In the genomic region with DNA sequence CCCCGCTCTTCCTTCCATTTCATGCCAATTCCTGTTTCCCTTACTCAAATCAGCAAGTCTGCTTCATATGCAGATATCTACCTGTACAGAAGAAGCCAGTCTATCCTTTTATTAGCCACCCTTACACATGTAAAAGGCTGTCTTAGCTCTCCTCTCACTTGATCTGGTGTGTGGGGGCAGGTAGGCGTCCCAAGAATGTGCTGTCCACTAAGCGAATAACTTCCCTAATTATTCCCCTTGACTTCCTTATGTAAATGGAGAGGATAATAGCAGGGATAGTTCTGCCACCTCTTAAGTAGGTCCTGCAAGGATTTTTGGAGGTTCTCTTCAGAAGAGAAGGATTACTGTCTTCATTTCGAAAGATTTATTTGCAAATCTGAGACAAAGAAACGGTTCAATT, we compare ENCODE assay signal across 2 cellular contexts.
A peak's percentile ranks its signal among the peaks of the same experiment; 100 is the strongest.
TF ChIP-seq lines count a peak whose summit lies in the region.

No MANE protein-coding gene starts in this region.

TF ChIP-seq in GM23338, 12 proteins besides CTCF, POLR2A, EP300 and RAD21:
- no peak for TF ChIP-seq EZH2 (IDR thresholded peaks at IDR 0.05; ENCODE audit: low read depth, unreplicated experiment)
- TF ChIP-seq JUNB (IDR thresholded peaks at IDR 0.05; ENCODE audit: unreplicated experiment) = no peak
- no peak for TF ChIP-seq ZNF331 (CRISPR knock-in tag; IDR thresholded peaks at IDR 0.05; ENCODE audit: low read depth)
- no peak for TF ChIP-seq POLR2AphosphoS5 (IDR thresholded peaks at IDR 0.05; ENCODE audit: low read depth)
- TF ChIP-seq ZNF114 (CRISPR knock-in tag; IDR thresholded peaks at IDR 0.05) = no peak
- TF ChIP-seq, protein P1, sequence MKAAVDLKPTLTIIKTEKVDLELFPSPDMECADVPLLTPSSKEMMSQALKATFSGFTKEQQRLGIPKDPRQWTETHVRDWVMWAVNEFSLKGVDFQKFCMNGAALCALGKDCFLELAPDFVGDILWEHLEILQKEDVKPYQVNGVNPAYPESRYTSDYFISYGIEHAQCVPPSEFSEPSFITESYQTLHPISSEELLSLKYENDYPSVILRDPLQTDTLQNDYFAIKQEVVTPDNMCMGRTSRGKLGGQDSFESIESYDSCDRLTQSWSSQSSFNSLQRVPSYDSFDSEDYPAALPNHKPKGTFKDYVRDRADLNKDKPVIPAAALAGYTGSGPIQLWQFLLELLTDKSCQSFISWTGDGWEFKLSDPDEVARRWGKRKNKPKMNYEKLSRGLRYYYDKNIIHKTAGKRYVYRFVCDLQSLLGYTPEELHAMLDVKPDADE (IDR thresholded peaks at IDR 0.05) = no peak
- no peak for TF ChIP-seq STAT1 (IDR thresholded peaks at IDR 0.05; ENCODE audit: unreplicated experiment)
- TF ChIP-seq, protein P2, sequence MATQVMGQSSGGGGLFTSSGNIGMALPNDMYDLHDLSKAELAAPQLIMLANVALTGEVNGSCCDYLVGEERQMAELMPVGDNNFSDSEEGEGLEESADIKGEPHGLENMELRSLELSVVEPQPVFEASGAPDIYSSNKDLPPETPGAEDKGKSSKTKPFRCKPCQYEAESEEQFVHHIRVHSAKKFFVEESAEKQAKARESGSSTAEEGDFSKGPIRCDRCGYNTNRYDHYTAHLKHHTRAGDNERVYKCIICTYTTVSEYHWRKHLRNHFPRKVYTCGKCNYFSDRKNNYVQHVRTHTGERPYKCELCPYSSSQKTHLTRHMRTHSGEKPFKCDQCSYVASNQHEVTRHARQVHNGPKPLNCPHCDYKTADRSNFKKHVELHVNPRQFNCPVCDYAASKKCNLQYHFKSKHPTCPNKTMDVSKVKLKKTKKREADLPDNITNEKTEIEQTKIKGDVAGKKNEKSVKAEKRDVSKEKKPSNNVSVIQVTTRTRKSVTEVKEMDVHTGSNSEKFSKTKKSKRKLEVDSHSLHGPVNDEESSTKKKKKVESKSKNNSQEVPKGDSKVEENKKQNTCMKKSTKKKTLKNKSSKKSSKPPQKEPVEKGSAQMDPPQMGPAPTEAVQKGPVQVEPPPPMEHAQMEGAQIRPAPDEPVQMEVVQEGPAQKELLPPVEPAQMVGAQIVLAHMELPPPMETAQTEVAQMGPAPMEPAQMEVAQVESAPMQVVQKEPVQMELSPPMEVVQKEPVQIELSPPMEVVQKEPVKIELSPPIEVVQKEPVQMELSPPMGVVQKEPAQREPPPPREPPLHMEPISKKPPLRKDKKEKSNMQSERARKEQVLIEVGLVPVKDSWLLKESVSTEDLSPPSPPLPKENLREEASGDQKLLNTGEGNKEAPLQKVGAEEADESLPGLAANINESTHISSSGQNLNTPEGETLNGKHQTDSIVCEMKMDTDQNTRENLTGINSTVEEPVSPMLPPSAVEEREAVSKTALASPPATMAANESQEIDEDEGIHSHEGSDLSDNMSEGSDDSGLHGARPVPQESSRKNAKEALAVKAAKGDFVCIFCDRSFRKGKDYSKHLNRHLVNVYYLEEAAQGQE (IDR thresholded peaks at IDR 0.05; ENCODE audit: unreplicated experiment) = no peak
- TF ChIP-seq, protein P3, sequence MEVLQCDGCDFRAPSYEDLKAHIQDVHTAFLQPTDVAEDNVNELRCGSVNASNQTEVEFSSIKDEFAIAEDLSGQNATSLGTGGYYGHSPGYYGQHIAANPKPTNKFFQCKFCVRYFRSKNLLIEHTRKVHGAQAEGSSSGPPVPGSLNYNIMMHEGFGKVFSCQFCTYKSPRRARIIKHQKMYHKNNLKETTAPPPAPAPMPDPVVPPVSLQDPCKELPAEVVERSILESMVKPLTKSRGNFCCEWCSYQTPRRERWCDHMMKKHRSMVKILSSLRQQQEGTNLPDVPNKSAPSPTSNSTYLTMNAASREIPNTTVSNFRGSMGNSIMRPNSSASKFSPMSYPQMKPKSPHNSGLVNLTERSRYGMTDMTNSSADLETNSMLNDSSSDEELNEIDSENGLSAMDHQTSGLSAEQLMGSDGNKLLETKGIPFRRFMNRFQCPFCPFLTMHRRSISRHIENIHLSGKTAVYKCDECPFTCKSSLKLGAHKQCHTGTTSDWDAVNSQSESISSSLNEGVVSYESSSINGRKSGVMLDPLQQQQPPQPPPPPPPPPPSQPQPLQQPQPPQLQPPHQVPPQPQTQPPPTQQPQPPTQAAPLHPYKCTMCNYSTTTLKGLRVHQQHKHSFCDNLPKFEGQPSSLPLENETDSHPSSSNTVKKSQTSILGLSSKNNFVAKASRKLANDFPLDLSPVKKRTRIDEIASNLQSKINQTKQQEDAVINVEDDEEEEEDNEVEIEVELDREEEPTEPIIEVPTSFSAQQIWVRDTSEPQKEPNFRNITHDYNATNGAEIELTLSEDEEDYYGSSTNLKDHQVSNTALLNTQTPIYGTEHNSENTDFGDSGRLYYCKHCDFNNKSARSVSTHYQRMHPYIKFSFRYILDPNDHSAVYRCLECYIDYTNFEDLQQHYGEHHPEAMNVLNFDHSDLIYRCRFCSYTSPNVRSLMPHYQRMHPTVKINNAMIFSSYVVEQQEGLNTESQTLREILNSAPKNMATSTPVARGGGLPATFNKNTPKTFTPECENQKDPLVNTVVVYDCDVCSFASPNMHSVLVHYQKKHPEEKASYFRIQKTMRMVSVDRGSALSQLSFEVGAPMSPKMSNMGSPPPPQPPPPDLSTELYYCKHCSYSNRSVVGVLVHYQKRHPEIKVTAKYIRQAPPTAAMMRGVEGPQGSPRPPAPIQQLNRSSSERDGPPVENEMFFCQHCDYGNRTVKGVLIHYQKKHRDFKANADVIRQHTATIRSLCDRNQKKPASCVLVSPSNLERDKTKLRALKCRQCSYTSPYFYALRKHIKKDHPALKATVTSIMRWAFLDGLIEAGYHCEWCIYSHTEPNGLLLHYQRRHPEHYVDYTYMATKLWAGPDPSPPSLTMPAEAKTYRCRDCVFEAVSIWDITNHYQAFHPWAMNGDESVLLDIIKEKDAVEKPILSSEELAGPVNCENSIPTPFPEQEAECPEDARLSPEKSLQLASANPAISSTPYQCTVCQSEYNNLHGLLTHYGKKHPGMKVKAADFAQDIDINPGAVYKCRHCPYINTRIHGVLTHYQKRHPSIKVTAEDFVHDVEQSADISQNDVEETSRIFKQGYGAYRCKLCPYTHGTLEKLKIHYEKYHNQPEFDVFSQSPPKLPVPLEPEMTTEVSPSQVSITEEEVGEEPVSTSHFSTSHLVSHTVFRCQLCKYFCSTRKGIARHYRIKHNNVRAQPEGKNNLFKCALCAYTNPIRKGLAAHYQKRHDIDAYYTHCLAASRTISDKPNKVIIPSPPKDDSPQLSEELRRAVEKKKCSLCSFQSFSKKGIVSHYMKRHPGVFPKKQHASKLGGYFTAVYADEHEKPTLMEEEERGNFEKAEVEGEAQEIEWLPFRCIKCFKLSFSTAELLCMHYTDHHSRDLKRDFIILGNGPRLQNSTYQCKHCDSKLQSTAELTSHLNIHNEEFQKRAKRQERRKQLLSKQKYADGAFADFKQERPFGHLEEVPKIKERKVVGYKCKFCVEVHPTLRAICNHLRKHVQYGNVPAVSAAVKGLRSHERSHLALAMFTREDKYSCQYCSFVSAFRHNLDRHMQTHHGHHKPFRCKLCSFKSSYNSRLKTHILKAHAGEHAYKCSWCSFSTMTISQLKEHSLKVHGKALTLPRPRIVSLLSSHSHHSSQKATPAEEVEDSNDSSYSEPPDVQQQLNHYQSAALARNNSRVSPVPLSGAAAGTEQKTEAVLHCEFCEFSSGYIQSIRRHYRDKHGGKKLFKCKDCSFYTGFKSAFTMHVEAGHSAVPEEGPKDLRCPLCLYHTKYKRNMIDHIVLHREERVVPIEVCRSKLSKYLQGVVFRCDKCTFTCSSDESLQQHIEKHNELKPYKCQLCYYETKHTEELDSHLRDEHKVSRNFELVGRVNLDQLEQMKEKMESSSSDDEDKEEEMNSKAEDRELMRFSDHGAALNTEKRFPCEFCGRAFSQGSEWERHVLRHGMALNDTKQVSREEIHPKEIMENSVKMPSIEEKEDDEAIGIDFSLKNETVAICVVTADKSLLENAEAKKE (CRISPR knock-in tag; IDR thresholded peaks at IDR 0.05) = no peak
- no peak for TF ChIP-seq EZH2phosphoT487 (IDR thresholded peaks at IDR 0.05; ENCODE audit: unreplicated experiment)

TF ChIP-seq in H1, 55 proteins besides CTCF, POLR2A, EP300 and RAD21:
- TF ChIP-seq TEAD4 (IDR thresholded peaks at IDR 0.05; ENCODE audit: low read depth, low read length) = 0 out of 2 replicates have a peak, but pooled peaks have one; percentile 19
- no peak for TF ChIP-seq KDM5A (IDR thresholded peaks at IDR 0.05; ENCODE audit: low read length)
